ENCODE assay signal across 24 cellular contexts in the genomic region with DNA sequence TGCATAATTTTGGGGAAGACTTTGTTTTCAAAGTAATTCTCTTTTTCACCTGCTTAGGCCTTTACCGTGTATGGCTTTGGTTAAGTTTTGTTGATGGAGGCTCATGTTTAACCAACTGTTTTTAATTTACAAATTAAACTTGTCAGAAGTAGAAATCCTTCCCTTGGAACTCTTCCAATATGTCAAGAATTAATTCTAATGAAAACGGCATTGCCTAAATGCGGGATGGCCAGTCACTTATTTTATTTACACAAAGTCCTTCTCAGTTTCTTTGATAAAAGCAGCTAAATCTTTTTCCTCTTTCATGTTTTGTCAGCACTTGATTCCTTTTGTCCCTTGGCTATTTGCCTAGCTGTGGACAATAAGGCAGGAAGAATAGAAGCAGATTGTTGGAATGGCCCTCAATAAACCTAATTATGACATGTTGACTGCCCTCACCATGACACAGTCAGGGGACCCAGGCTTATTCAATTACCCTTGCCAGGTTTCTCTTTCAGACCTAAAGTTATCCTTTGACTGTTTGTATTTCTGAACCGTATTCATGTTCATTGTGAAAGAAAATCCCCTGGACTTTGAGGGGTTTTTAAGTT. TPM values are rescaled to one million over a fixed set of nuclear protein-coding genes. Genes with fewer than 3 reads are reported as not detected.
DNase-seq lines count a peak whose midpoint lies in the region; ATAC-seq and TF ChIP-seq lines count a peak whose summit lies in the region.
"Had no signal": no experiment of that assay in that cellular context is flagged by ENCODE, and none has a peak within 500 bp of the region (broad histone marks: within the 10 kb centered on the region; RNA-seq: fewer than 3 reads in every experiment).

No MANE protein-coding gene starts in this region.

- ATAC-seq in WTC11 (no peak), HG02588 (IDR thresholded peaks at IDR 0.05; ENCODE audit: unreplicated experiment) (no peak)
- no peak for ATAC-seq in effector memory CD8-positive, alpha-beta T cell (replicated peaks)
- ATAC-seq: activated T-cell treated with anti-CD3 and anti-CD28 coated beads, Interleukin-2, amount 50 U/mL, for 4 hours; heart right ventricle; natural killer cell treated with Interleukin-12 subunit alpha and Interleukin-12 subunit beta and Interleukin-15 and Interleukin-18, amount 100 ng/mL, for 72 hours; Panc1; upper lobe of right lung had no signal

- CTCF ChIA-PET in WTC11 (lab: Charles Lee), result no interaction called here

- peak; percentile 85 for DNase-seq in DMS153 (lab: John Stamatoyannopoulos, UW)
- peak in 2 of 3 experiments; percentile 76 to 96 for DNase-seq in NCI-H1417 (lab: John Stamatoyannopoulos, UW)
- DNase-seq in NCI-H748 treated with DMSO at 0.1 percent for 48 hours (lab: John Stamatoyannopoulos, UW), result peak; percentile 85
- DNase-seq in mesothelial cell of epicardium (ENCODE audit: low spot score in 2 of 2, unreplicated experiment in 2 of 2), result no peak
- DNase-seq in WTC11 (ENCODE audit: low spot score), result no peak
- no peak for DNase-seq in activated CD4-positive, alpha-beta T cell treated with anti-CD3 and anti-CD28 coated beads for 48 hours
- no peak for DNase-seq in effector memory CD8-positive, alpha-beta T cell
- DNase-seq: activated CD4-positive, alpha-beta T cell treated with anti-CD3 and anti-CD28 coated beads for 1 hour; activated CD8-positive, alpha-beta memory T cell treated with anti-CD3 and anti-CD28 coated beads for 24 hours; activated naive CD4-positive, alpha-beta T cell treated with Interleukin-2 at 50 U/mL for 16 hours; activated T-cell treated with anti-CD3 and anti-CD28 coated beads, Interleukin-2, amount 50 U/mL, for 4 hours; amygdala; GDM1; heart right ventricle; Karpas-422; NCI-H1048; SIG-M5; sigmoid colon; substantia nigra; upper lobe of right lung had no signal

- peaks cover 69% of the 10 kb centered on the region for H3K27me3 Mint-ChIP-seq in mesothelial cell of epicardium (ENCODE audit: low read depth)
- H3K27me3 Mint-ChIP-seq in WTC11 (ENCODE audit: low read depth), result peaks cover 72% of the 10 kb centered on the region
- no peaks in the 10 kb centered on the region for H3K27me3 Mint-ChIP-seq in effector memory CD8-positive, alpha-beta T cell

- POLR2A ChIA-PET in WTC11 (lab: Charles Lee), result no interaction called here

- H3K4me3 Mint-ChIP-seq in mesothelial cell of epicardium (no peak overlapping the region), WTC11 (no peak overlapping the region)
- H3K4me3 Mint-ChIP-seq in effector memory CD8-positive, alpha-beta T cell, result no peak overlapping the region
- H3K4me3 Mint-ChIP-seq: activated T-cell treated with anti-CD3 and anti-CD28 coated beads, Interleukin-2, amount 50 U/mL, for 4 hours; natural killer cell treated with Interleukin-12 subunit alpha and Interleukin-12 subunit beta and Interleukin-15 and Interleukin-18, amount 100 ng/mL, for 72 hours had no signal

- H3K27ac Mint-ChIP-seq in mesothelial cell of epicardium, result peak overlapping the region; percentile 27
- H3K27ac Mint-ChIP-seq in WTC11, result no peak overlapping the region
- H3K27ac Mint-ChIP-seq in effector memory CD8-positive, alpha-beta T cell, result no peak overlapping the region
- H3K27ac Mint-ChIP-seq: natural killer cell treated with Interleukin-12 subunit alpha and Interleukin-12 subunit beta and Interleukin-15 and Interleukin-18, amount 100 ng/mL, for 72 hours had no signal

- TF ChIP-seq CTCF in mesothelial cell of epicardium (IDR thresholded peaks at IDR 0.05; ENCODE audit: unreplicated experiment) (no peak), WTC11 (IDR thresholded peaks at IDR 0.05) (no peak)

- H3K36me3 Mint-ChIP-seq in mesothelial cell of epicardium, result no peaks in the 10 kb centered on the region
- no peaks in the 10 kb centered on the region for H3K36me3 Mint-ChIP-seq in WTC11
- H3K36me3 Mint-ChIP-seq in effector memory CD8-positive, alpha-beta T cell (ENCODE audit: insufficient read depth), result no peaks in the 10 kb centered on the region
- H3K36me3 Mint-ChIP-seq: natural killer cell treated with Interleukin-12 subunit alpha and Interleukin-12 subunit beta and Interleukin-15 and Interleukin-18, amount 100 ng/mL, for 72 hours had no signal

- H3K9me3 Mint-ChIP-seq in mesothelial cell of epicardium (no peaks in the 10 kb centered on the region), WTC11 (no peaks in the 10 kb centered on the region)
- no peaks in the 10 kb centered on the region for H3K9me3 Mint-ChIP-seq in effector memory CD8-positive, alpha-beta T cell
- H3K9me3 Mint-ChIP-seq: activated T-cell treated with anti-CD3 and anti-CD28 coated beads, Interleukin-2, amount 50 U/mL, for 4 hours; natural killer cell treated with Interleukin-12 subunit alpha and Interleukin-12 subunit beta and Interleukin-15 and Interleukin-18, amount 100 ng/mL, for 72 hours had no signal

- H3K4me1 Mint-ChIP-seq in mesothelial cell of epicardium (peaks cover 24% of the 10 kb centered on the region), WTC11 (peaks cover 37% of the 10 kb centered on the region)
- no peaks in the 10 kb centered on the region for H3K4me1 Mint-ChIP-seq in effector memory CD8-positive, alpha-beta T cell (ENCODE audit: low read depth in 2 of 2)

TF ChIP-seq in WTC11, 78 proteins besides CTCF, POLR2A, EP300 and RAD21:
- TF ChIP-seq, protein P1, sequence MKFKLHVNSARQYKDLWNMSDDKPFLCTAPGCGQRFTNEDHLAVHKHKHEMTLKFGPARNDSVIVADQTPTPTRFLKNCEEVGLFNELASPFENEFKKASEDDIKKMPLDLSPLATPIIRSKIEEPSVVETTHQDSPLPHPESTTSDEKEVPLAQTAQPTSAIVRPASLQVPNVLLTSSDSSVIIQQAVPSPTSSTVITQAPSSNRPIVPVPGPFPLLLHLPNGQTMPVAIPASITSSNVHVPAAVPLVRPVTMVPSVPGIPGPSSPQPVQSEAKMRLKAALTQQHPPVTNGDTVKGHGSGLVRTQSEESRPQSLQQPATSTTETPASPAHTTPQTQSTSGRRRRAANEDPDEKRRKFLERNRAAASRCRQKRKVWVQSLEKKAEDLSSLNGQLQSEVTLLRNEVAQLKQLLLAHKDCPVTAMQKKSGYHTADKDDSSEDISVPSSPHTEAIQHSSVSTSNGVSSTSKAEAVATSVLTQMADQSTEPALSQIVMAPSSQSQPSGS (CRISPR knock-in tag; IDR thresholded peaks at IDR 0.05; ENCODE audit: borderline replicate concordance, low read depth), result no peak
- no peak for TF ChIP-seq SOX15 (CRISPR knock-in tag; IDR thresholded peaks at IDR 0.05)

RNA-seq across cellular contexts. Expression of gene PAX3, which starts 26.3 kb away (rescaled TPM):
- total RNA-seq in mesothelial cell of epicardium (0.25 to 0.41 TPM in 2 of 3 replicates, not detected in the other), WTC11 (2021) (not detected in 3 replicates)
- total RNA-seq: activated T-cell treated with anti-CD3 and anti-CD28 coated beads, Interleukin-2, amount 50 U/mL, for 4 hours; heart right ventricle; mesenteric fat pad; natural killer cell treated with Interleukin-12 subunit alpha and Interleukin-12 subunit beta and Interleukin-15 and Interleukin-18, amount 100 ng/mL, for 72 hours; sigmoid colon; upper lobe of right lung had no signal

Comparison
In these comparisons a context has a peak if more than half of its experiments do, and no peak if none do; other contexts are left out.
1. DNase-seq: peak in DMS153 (single experiment), NCI-H1417 (2 of 3) and NCI-H748 treated with DMSO at 0.1 percent for 48 hours (single experiment); none in mesothelial cell of epicardium (0 of 2), WTC11 (single experiment), activated CD4-positive, alpha-beta T cell treated with anti-CD3 and anti-CD28 coated beads for 48 hours (single experiment) and effector memory CD8-positive, alpha-beta T cell (0 of 3).